9 cellular contexts compared by ENCODE assay signal in the genomic region with DNA sequence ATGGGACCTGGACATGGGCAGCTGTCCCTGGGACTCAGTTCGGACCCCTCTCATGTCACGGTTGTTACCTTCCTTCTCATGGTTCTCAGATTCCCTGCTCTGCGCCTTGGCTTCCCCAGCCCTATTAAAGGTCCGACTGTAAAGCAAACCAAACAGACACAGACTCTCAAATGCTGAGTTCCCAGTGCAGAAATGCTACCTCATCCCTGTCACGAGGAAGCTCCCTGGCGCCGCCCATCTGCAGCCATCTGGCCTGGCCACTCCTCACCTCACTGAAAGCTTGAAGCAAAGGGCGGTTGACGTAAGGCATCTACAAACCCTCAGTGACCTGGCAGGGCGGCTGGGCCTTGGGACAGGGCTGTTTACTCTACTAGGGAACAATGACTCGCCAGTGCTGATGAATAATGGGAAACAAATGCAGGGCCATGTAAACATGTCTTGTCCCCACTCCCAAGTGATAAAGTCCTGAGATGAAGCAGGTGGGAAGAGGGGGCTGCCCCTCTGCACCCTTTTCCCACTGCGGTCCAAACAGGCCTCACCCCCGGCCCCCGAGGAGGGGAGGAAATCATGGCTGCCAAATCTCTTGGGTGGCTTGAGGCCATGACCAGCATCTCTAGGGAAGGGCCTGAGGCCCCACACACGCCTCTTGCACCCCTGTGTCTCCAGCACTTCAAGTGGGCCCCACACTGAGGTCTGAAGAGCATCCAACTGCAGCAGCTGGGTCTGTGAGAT. TPM values are rescaled to one million over a fixed set of nuclear protein-coding genes. Genes with fewer than 3 reads are reported as not detected.
DNase-seq lines count a peak whose midpoint lies in the region; ATAC-seq and TF ChIP-seq lines count a peak whose summit lies in the region.
"Had no signal": no experiment of that assay in that cellular context is flagged by ENCODE, and none has a peak within 500 bp of the region (broad histone marks: within the 10 kb centered on the region; RNA-seq: fewer than 3 reads in every experiment).

No MANE protein-coding gene starts in this region.

- no peak overlapping the region for H3K4me3 ChIP-seq in LNCaP clone FGC (ENCODE audit: low read depth, low read length)

- H3K27ac ChIP-seq in angular gyrus (ENCODE audit: low read depth, low read length), result peak overlapping the region; percentile 8

- DNase-seq in AG08395 (ENCODE audit: low spot score) (peak; percentile 79), LNCaP clone FGC (ENCODE audit: low read depth) (peak; percentile 91), lung microvascular endothelial cell (ENCODE audit: low read depth in 2 of 2) (peak; percentile 11 to 74), GM03348 (ENCODE audit: low spot score) (no peak), NOMO-1 (lab: John Stamatoyannopoulos, UW; ENCODE audit: unreplicated experiment in 2 of 2) (no peak)

- ATAC-seq in HG03025 (IDR thresholded peaks at IDR 0.05; ENCODE audit: low FRiP score, unreplicated experiment) (no peak), GM18498 (IDR thresholded peaks at IDR 0.05; ENCODE audit: unreplicated experiment) (no peak)

- TF ChIP-seq CTCF in LNCaP clone FGC (IDR thresholded peaks at IDR 0.05; ENCODE audit: control insufficient read depth, extremely low read depth, insufficient read depth), result peak; percentile 6; the same call in 1 of the 2 replicates

RNA-seq across cellular contexts. Expression of a gene that starts 49.3 kb away (rescaled TPM):
- total RNA-seq in lung microvascular endothelial cell, result 0.20 and 0.65 TPM in 2 replicates
- total RNA-seq: CD4-positive, alpha-beta memory T cell had no signal

Comparison
In these comparisons a context has a peak if more than half of its experiments do, and no peak if none do; other contexts are left out.
1. DNase-seq: peak in AG08395 (single experiment), LNCaP clone FGC (single experiment) and lung microvascular endothelial cell (2 of 2); none in GM03348 (single experiment) and NOMO-1 (0 of 2).